ENCODE assay signal across 9 cellular contexts in genomic region chr12:32305163-32305562, GRCh38.
DNase-seq lines count a peak whose midpoint lies in the region; ATAC-seq and TF ChIP-seq lines count a peak whose summit lies in the region.
"Had no signal": no experiment of that assay in that cellular context is flagged by ENCODE, and none has a peak within 500 bp of the region (broad histone marks: within the 10 kb centered on the region; RNA-seq: fewer than 3 reads in every experiment).

No MANE protein-coding gene starts in this region.

- H3K9me3 ChIP-seq in stomach = no peaks in the 10 kb centered on the region

- no peaks in the 10 kb centered on the region for H3K27me3 ChIP-seq in stomach

- TF ChIP-seq CTCF in GM12865 (IDR thresholded peaks at IDR 0.05; ENCODE audit: insufficient read depth, low read depth, low read length, missing control alignments) = peak; percentile 33
- peak in 2 of 7 experiments; percentile 5 to 54 for TF ChIP-seq CTCF in stomach (IDR thresholded peaks at IDR 0.05)

- H3K4me3 ChIP-seq in GM12865 (ENCODE audit: low read depth, low read length) (no peak overlapping the region), stomach (no peak overlapping the region)

- WGBS in stomach, 5 donors = 51 to 92% (median 69%) methylated on average over 1 of the region's 1 CpG

- peaks cover 0 to 11% (median 0%) of the 10 kb centered on the region in 4 donors for H3K4me1 ChIP-seq in stomach

- H3K36me3 ChIP-seq in stomach = peaks cover 0 to 9% (median 7%) of the 10 kb centered on the region in 4 donors

- ATAC-seq in GM18511 (IDR thresholded peaks at IDR 0.05; ENCODE audit: unreplicated experiment) (no peak), HG03175 (IDR thresholded peaks at IDR 0.05; ENCODE audit: unreplicated experiment) (no peak), GM18858 (IDR thresholded peaks at IDR 0.05; ENCODE audit: unreplicated experiment) (no peak)
- ATAC-seq: activated naive CD4-positive, alpha-beta T cell treated with anti-CD3 and anti-CD28 coated beads, Interleukin-2, amount 50 U/mL, for 72 hours had no signal

- no peak for TF ChIP-seq EP300 in stomach (IDR thresholded peaks at IDR 0.05)

- DNase-seq in AG08395 (ENCODE audit: low spot score) (peak; percentile 13), GM12865 (ENCODE audit: low read depth) (peak; percentile 61), SK-MEL-5 (ENCODE audit: low read depth, low spot score) (peak; percentile 22), glomerular visceral epithelial cell (ENCODE audit: extremely low spot score) (peak; percentile 45), stomach (no peak)

- no peak overlapping the region for H3K27ac ChIP-seq in stomach

- in situ Hi-C loops in SK-MEL-5 (cut with HindIII; ENCODE audit: low pct_unique_long_range_greater_than_20kb, low sequenced_read_pairs) = no loop called here

- no peak for TF ChIP-seq POLR2A in stomach (IDR thresholded peaks at IDR 0.05)

- intact Hi-C loops in stomach (cut with DNase I; ENCODE audit: low total_unique reads) = no loop called here
